Comparison of ENCODE assay signal across 19 cellular contexts in genomic region chr5:16700081-16700480, GRCh38.
A peak's percentile ranks its signal among the peaks of the same experiment; 100 is the strongest.
DNase-seq lines count a peak whose midpoint lies in the region; FAIRE-seq and TF ChIP-seq lines count a peak whose summit lies in the region.
"Had no signal": no experiment of that assay in that cellular context is flagged by ENCODE, and none has a peak within 500 bp of the region (broad histone marks: within the 10 kb centered on the region; RNA-seq: fewer than 3 reads in every experiment).

No MANE protein-coding gene starts in this region.

- H3K9me3 Mint-ChIP-seq in activated naive CD4-positive, alpha-beta T cell treated with anti-CD3 and anti-CD28 coated beads, Interleukin-2, amount 10 ng/mL, durations not matched to agents 7 days and 5 days: no peaks in the 10 kb centered on the region
- H3K9me3 Mint-ChIP-seq: CD4-positive, alpha-beta T cell; HFFc6 had no signal

- no peaks in the 10 kb centered on the region for H3K36me3 Mint-ChIP-seq in activated naive CD4-positive, alpha-beta T cell treated with anti-CD3 and anti-CD28 coated beads, Interleukin-2, amount 10 ng/mL, durations not matched to agents 7 days and 5 days

- no peaks in the 10 kb centered on the region for H3K27me3 ChIP-seq in endothelial cell of umbilical vein (ENCODE audit: control insufficient read depth in 2 of 2, insufficient read depth in 2 of 2, low read length in 2 of 2)

- peak; percentile 95 for FAIRE-seq in endothelial cell of umbilical vein (lab: Jason Lieb, UNC)
- FAIRE-seq: A204.1, GM12891, GM19239, HepG2, HTR-8/SVneo had no signal

- no peak for DNase-seq in SK-N-MC (ENCODE audit: low read depth, low spot score)
- peak; percentile 67 for DNase-seq in dermis blood vessel endothelial cell
- peak; percentile 74 for DNase-seq in endothelial cell of umbilical vein (ENCODE audit: low read depth, low spot score)
- no peak for DNase-seq in activated naive CD4-positive, alpha-beta T cell treated with anti-CD3 and anti-CD28 coated beads, Interleukin-2, amount 10 ng/mL, durations not matched to agents 7 days and 5 days
- DNase-seq in erythroblast (lab: John Stamatoyannopoulos, UW): no peak
- DNase-seq in SHP77 treated with DMSO at 0.1 percent for 48 hours (lab: John Stamatoyannopoulos, UW): no peak
- DNase-seq: C1 segment of cervical spinal cord; Calu3; CD4-positive, alpha-beta T cell; DMS 273 treated with DMSO at 0.1 percent for 48 hours; HCEC 1CT; HFFc6 had no signal

- H3K4me2 ChIP-seq in endothelial cell of umbilical vein (ENCODE audit: insufficient read depth, low read length): peak overlapping the region; percentile 78

- H3K27ac ChIP-seq in SK-N-MC (peak overlapping the region; percentile 46; the same call in 1 of the 2 replicates), endothelial cell of umbilical vein (ENCODE audit: insufficient read depth, low read depth, low read length) (peak overlapping the region; percentile 24), temporal lobe (ENCODE audit: low read depth, low read length) (peak overlapping the region; percentile 96)

- TF ChIP-seq CTCF in endothelial cell of umbilical vein (IDR thresholded peaks at IDR 0.05; ENCODE audit: extremely low read depth in 1 of 2, insufficient read depth in 1 of 2, low read depth in 1 of 2, low read length in 2 of 2): no peak

- H3K4me3 ChIP-seq in SK-N-MC: no peak overlapping the region
- no peak overlapping the region for H3K4me3 ChIP-seq in endothelial cell of umbilical vein (replicated peaks in 1 of 3; ENCODE audit: insufficient read depth in 1 of 3, low read depth in 1 of 3, low read length in 3 of 3)

- H2AFZ ChIP-seq in endothelial cell of umbilical vein (ENCODE audit: low read depth, low read length): no peak overlapping the region

- H3K9ac ChIP-seq in SK-N-MC (ENCODE audit: insufficient read length) (no peak overlapping the region), endothelial cell of umbilical vein (replicated peaks; ENCODE audit: extremely low read depth, insufficient read depth, low read length) (peak overlapping the region; percentile 5)

- intact Hi-C loops in endothelial cell of umbilical vein (cut with micrococcal nuclease): no loop called here

- no TSS peak for BruUV-seq in endothelial cell of umbilical vein (replicated peaks; lab: Mats Ljungman, UMichigan)

- no peaks in the 10 kb centered on the region for H3K4me1 Mint-ChIP-seq in activated naive CD4-positive, alpha-beta T cell treated with anti-CD3 and anti-CD28 coated beads, Interleukin-2, amount 10 ng/mL, durations not matched to agents 7 days and 5 days
- H3K4me1 Mint-ChIP-seq: B cell had no signal

- dilution Hi-C loops in endothelial cell of umbilical vein (cut with MboI; ENCODE audit: extremely low pct_ligation_motif_present, low sequenced_read_pairs): no loop called here

- H3K9me1 ChIP-seq in endothelial cell of umbilical vein (replicated peaks; ENCODE audit: control insufficient read depth, extremely low read depth, insufficient read depth, low read length): no peaks in the 10 kb centered on the region

- CTCF ChIA-PET in endothelial cell of umbilical vein (lab: Charles Lee): interaction anchor here (0.8 to 1.4 kb wide), 5 partner anchors 9 to 490 kb away, joined by 3 to 13 read pairs (median 5); no protein-coding TSS in a partner anchor
- CTCF ChIA-PET in activated naive CD4-positive, alpha-beta T cell treated with anti-CD3 and anti-CD28 coated beads, Interleukin-2, amount 10 ng/mL, durations not matched to agents 7 days and 5 days (lab: Charles Lee): interaction anchor here (0.6 kb wide), 1 partner anchor 491 kb away, joined by 3 read pairs; no protein-coding TSS in a partner anchor

- H3K27ac Mint-ChIP-seq in activated naive CD4-positive, alpha-beta T cell treated with anti-CD3 and anti-CD28 coated beads, Interleukin-2, amount 10 ng/mL, durations not matched to agents 7 days and 5 days: no peak overlapping the region
- H3K27ac Mint-ChIP-seq: B cell; CD4-positive, alpha-beta T cell; HFFc6 had no signal

- peaks cover 6% of the 10 kb centered on the region for H3K27me3 Mint-ChIP-seq in activated naive CD4-positive, alpha-beta T cell treated with anti-CD3 and anti-CD28 coated beads, Interleukin-2, amount 10 ng/mL, durations not matched to agents 7 days and 5 days
- H3K27me3 Mint-ChIP-seq: B cell had no signal

- TF ChIP-seq POLR2A in endothelial cell of umbilical vein (IDR thresholded peaks at IDR 0.05; ENCODE audit: low read depth, low read length) (no peak), erythroblast (IDR thresholded peaks at IDR 0.05; ENCODE audit: low read length) (no peak)

- H3K4me3 Mint-ChIP-seq in activated naive CD4-positive, alpha-beta T cell treated with anti-CD3 and anti-CD28 coated beads, Interleukin-2, amount 10 ng/mL, durations not matched to agents 7 days and 5 days: no peak overlapping the region
- H3K4me3 Mint-ChIP-seq: B cell; CD4-positive, alpha-beta T cell; HFFc6 had no signal

- H3K36me3 ChIP-seq in SK-N-MC (ENCODE audit: insufficient read depth, low read length) (peaks cover 98% of the 10 kb centered on the region), endothelial cell of umbilical vein (ENCODE audit: control insufficient read depth in 2 of 2, extremely low read depth in 1 of 2, insufficient read depth in 2 of 2, low read length in 2 of 2) (peaks cover 23 to 32% of the 10 kb centered on the region in 2 experiments)

- H3K4me1 ChIP-seq in endothelial cell of umbilical vein (ENCODE audit: control insufficient read depth, extremely low read depth, insufficient read depth, low read length): peaks cover 29% of the 10 kb centered on the region

- POLR2A ChIA-PET in endothelial cell of umbilical vein (lab: Charles Lee): no interaction called here

- H4K20me1 ChIP-seq in endothelial cell of umbilical vein (replicated peaks; ENCODE audit: control insufficient read depth, extremely low read depth, insufficient read depth, low read length): no peaks in the 10 kb centered on the region

- no peaks in the 10 kb centered on the region for H3K9me3 ChIP-seq in SK-N-MC (ENCODE audit: low read depth, low read length)
- no peaks in the 10 kb centered on the region for H3K9me3 ChIP-seq in endothelial cell of umbilical vein (replicated peaks; ENCODE audit: control insufficient read depth, insufficient read depth, low read length)

- peaks cover 44% of the 10 kb centered on the region for H3K79me2 ChIP-seq in endothelial cell of umbilical vein (ENCODE audit: control insufficient read depth, insufficient read depth, low read length)

TF ChIP-seq in endothelial cell of umbilical vein, 7 proteins besides CTCF, POLR2A, EP300 and RAD21:
- TF ChIP-seq EZH2 (IDR thresholded peaks at IDR 0.05; ENCODE audit: borderline replicate concordance, low read depth, low read length, severe bottlenecking) (no peak), POLR2AphosphoS5 (IDR thresholded peaks at IDR 0.05; ENCODE audit: insufficient read depth, low read depth, low read length) (no peak), MYC (IDR thresholded peaks at IDR 0.05; ENCODE audit: low read depth, low read length) (no peak), MAX (IDR thresholded peaks at IDR 0.05; ENCODE audit: insufficient read depth, insufficient read length) (no peak)

Comparison
In these comparisons a context has a peak if more than half of its experiments do, and no peak if none do; other contexts are left out.
1. DNase-seq: peak in dermis blood vessel endothelial cell (single experiment) and endothelial cell of umbilical vein (single experiment); none in SK-N-MC (single experiment), activated naive CD4-positive, alpha-beta T cell treated with anti-CD3 and anti-CD28 coated beads, Interleukin-2, amount 10 ng/mL, durations not matched to agents 7 days and 5 days (single experiment), erythroblast (0 of 2) and SHP77 treated with DMSO at 0.1 percent for 48 hours (single experiment).
2. H3K27ac ChIP-seq: peak in every context shown above with its lines; median percentile 96 in temporal lobe; 46 in SK-N-MC; 24 in endothelial cell of umbilical vein.